In genomic region chr12:132491761-132492378, GRCh38 we compare ENCODE assay signal across 8 cellular contexts. TPM values are rescaled to one million over a fixed set of nuclear protein-coding genes. Genes with fewer than 3 reads are reported as not detected.
DNase-seq lines count a peak whose midpoint lies in the region; ATAC-seq and TF ChIP-seq lines count a peak whose summit lies in the region.

No MANE protein-coding gene starts in this region.

- intact Hi-C loops in body of pancreas (cut with DNase I) = no loop called here
- intact Hi-C loops in uterus (cut with DNase I; ENCODE audit: low total_unique reads) = no loop called here

- 17 to 23% methylated on average over 9 to 23 of the region's 23 CpGs for WGBS in body of pancreas, 2 donors

- H3K27me3 ChIP-seq in body of pancreas (no peaks in the 10 kb centered on the region), mucosa of rectum (ENCODE audit: control insufficient read depth in 2 of 2, insufficient read depth in 2 of 2, low read length in 2 of 2) (no peaks in the 10 kb centered on the region), uterus (no peaks in the 10 kb centered on the region)

- TF ChIP-seq CTCF in body of pancreas (IDR thresholded peaks at IDR 0.05) (no peak), uterus (IDR thresholded peaks at IDR 0.05) (no peak)

- H3K4me3 Mint-ChIP-seq in activated naive CD4-positive, alpha-beta T cell treated with anti-CD3 and anti-CD28 coated beads, Interleukin-2, amount 50 U/mL, for 24 hours = peak overlapping the region; percentile 65

- TF ChIP-seq POLR2A in body of pancreas (IDR thresholded peaks at IDR 0.05) (no peak), uterus (IDR thresholded peaks at IDR 0.05) (no peak)

- no peaks in the 10 kb centered on the region for H3K27me3 Mint-ChIP-seq in activated naive CD4-positive, alpha-beta T cell treated with anti-CD3 and anti-CD28 coated beads, Interleukin-2, amount 50 U/mL, for 24 hours

- peak overlapping the region in 1 of 2 donors; percentile 57 for H3K4me3 ChIP-seq in body of pancreas
- H3K4me3 ChIP-seq in mucosa of rectum (ENCODE audit: low read length in 2 of 2) = peak overlapping the region; percentile 64 to 78
- H3K4me3 ChIP-seq in uterus = peak overlapping the region; percentile 46 to 71

- peak overlapping the region; percentile 14 for H3K27ac Mint-ChIP-seq in activated naive CD4-positive, alpha-beta T cell treated with anti-CD3 and anti-CD28 coated beads, Interleukin-2, amount 50 U/mL, for 24 hours
- H3K27ac Mint-ChIP-seq in activated naive CD4-positive, alpha-beta T cell treated with anti-CD3 and anti-CD28 coated beads, Interleukin-2, amount 50 U/mL, for 72 hours = peak overlapping the region in 1 of 2 donors; percentile 73

- H3K9me3 ChIP-seq in body of pancreas = no peaks in the 10 kb centered on the region
- no peaks in the 10 kb centered on the region for H3K9me3 ChIP-seq in mucosa of rectum (ENCODE audit: control insufficient read depth in 2 of 2, low read length in 2 of 2)
- no peaks in the 10 kb centered on the region for H3K9me3 ChIP-seq in uterus

- peaks cover 72% of the 10 kb centered on the region for H3K4me1 Mint-ChIP-seq in activated naive CD4-positive, alpha-beta T cell treated with anti-CD3 and anti-CD28 coated beads, Interleukin-2, amount 50 U/mL, for 24 hours

- in situ Hi-C loops in ACHN (cut with HindIII; ENCODE audit: low pct_ligation_motif_present, low pct_unique_long_range_greater_than_20kb, low sequenced_read_pairs) = no loop called here

- DNase-seq in activated naive CD4-positive, alpha-beta T cell treated with anti-CD3 and anti-CD28 coated beads, Interleukin-2, amount 50 U/mL, for 72 hours (ENCODE audit: low spot score in 2 of 2) = no peak
- DNase-seq in body of pancreas (no peak), uterus (no peak), SKM-1 treated with dmso at 0.1 percent for 144 hours (lab: John Stamatoyannopoulos, UW; ENCODE audit: unreplicated experiment) (no peak), ACHN (no peak)

- no peaks in the 10 kb centered on the region for H3K9me3 Mint-ChIP-seq in activated naive CD4-positive, alpha-beta T cell treated with anti-CD3 and anti-CD28 coated beads, Interleukin-2, amount 50 U/mL, for 24 hours
- H3K9me3 Mint-ChIP-seq in activated naive CD4-positive, alpha-beta T cell treated with anti-CD3 and anti-CD28 coated beads, Interleukin-2, amount 50 U/mL, for 72 hours = no peaks in the 10 kb centered on the region

- H3K4me1 ChIP-seq in body of pancreas = peaks cover 63% of the 10 kb centered on the region
- peaks cover 49 to 50% of the 10 kb centered on the region in 2 donors for H3K4me1 ChIP-seq in mucosa of rectum (ENCODE audit: control insufficient read depth in 2 of 2, insufficient read depth in 2 of 2, low read length in 2 of 2)
- H3K4me1 ChIP-seq in uterus = peaks cover 0 to 36% of the 10 kb centered on the region in 2 donors

- H3K27ac ChIP-seq in body of pancreas (peak overlapping the region; percentile 50 to 90 (median 78)), mucosa of rectum (ENCODE audit: low read depth in 2 of 2, low read length in 2 of 2) (no peak overlapping the region), uterus (no peak overlapping the region)

- H3K9ac ChIP-seq in mucosa of rectum (ENCODE audit: low read depth in 1 of 2, low read length in 2 of 2) = peak overlapping the region in 1 of 2 donors; percentile 79

- H3K36me3 Mint-ChIP-seq in activated naive CD4-positive, alpha-beta T cell treated with anti-CD3 and anti-CD28 coated beads, Interleukin-2, amount 50 U/mL, for 24 hours = no peaks in the 10 kb centered on the region
- peaks cover 0 to 6% of the 10 kb centered on the region in 2 donors for H3K36me3 Mint-ChIP-seq in activated naive CD4-positive, alpha-beta T cell treated with anti-CD3 and anti-CD28 coated beads, Interleukin-2, amount 50 U/mL, for 72 hours

- H3K36me3 ChIP-seq in body of pancreas (replicated peaks in 1 of 2; ENCODE audit: insufficient read depth in 1 of 2, low read depth in 2 of 2) = no peaks in the 10 kb centered on the region
- H3K36me3 ChIP-seq in mucosa of rectum (ENCODE audit: control insufficient read depth in 2 of 2, insufficient read depth in 2 of 2, low read length in 2 of 2) = no peaks in the 10 kb centered on the region
- no peaks in the 10 kb centered on the region for H3K36me3 ChIP-seq in uterus

- ATAC-seq in activated naive CD4-positive, alpha-beta T cell treated with anti-CD3 and anti-CD28 coated beads, Interleukin-2, amount 50 U/mL, for 72 hours = no peak
- ATAC-seq in body of pancreas (no peak), GM18868 (IDR thresholded peaks at IDR 0.05; ENCODE audit: unreplicated experiment) (no peak)

RNA-seq across cellular contexts. Expression of gene FBRSL1, which starts 1.9 kb away (rescaled TPM):
- 10 to 100 TPM; 30.8 to 37.8 TPM for total RNA-seq in activated naive CD4-positive, alpha-beta T cell treated with anti-CD3 and anti-CD28 coated beads, Interleukin-2, amount 50 U/mL, for 72 hours
- total RNA-seq in body of pancreas (10 to 100 TPM; 29.8 to 50.1 TPM), uterus (10 to 100 TPM in 2 of 4 donors, 1 to 10 TPM in 2; 2.9 to 59.1 (median 31.8) TPM)

Comparison
In these comparisons a context has a peak if more than half of its experiments do, and no peak if none do; other contexts are left out.
1. H3K27ac ChIP-seq: peak in body of pancreas (4 of 4); none in mucosa of rectum (0 of 2) and uterus (0 of 2).